40 cellular contexts compared by ENCODE assay signal in the genomic region with DNA sequence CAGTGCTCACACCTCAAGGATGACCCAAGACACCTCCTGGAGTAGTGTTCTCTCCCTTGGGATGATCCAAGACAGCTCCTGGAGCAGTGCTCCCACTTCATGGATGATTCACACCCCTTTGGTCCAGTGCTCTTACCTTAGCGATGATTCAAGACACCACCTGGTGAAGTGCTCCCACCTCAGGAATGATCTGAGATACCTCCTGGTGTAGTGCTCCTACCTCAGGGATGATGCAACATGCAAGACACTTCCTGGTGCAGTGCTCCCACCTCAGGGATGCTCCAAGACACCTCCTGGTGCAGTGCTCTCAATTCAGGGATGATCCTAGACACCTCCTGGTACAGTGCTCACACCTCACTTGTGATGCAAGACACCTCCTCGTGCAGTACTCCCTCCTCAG.
"Had no signal": no experiment of that assay in that cellular context is flagged by ENCODE, and none has a peak within 500 bp of the region (broad histone marks: within the 10 kb centered on the region; RNA-seq: fewer than 3 reads in every experiment).

No MANE protein-coding gene starts in this region.

- DNase-seq: activated B cell treated with CpG ODN at 0.5 μM for 24 hours; activated CD4-positive, alpha-beta memory T cell treated with anti-CD3 and anti-CD28 coated beads for 36 hours; activated CD4-positive, alpha-beta T cell treated with anti-CD3 and anti-CD28 coated beads for 4 hours; activated CD4-positive, alpha-beta T cell treated with anti-CD3 and anti-CD28 coated beads, Interleukin-2, amount 10 ng/mL, durations not matched to agents 24 days and 14 days; activated CD4-positive, alpha-beta T cell treated with anti-CD3 and anti-CD28 coated beads, Interleukin-2, amount 50 U/mL, for 1 hour; activated CD4-positive, alpha-beta T cell treated with anti-CD3 and anti-CD28 coated beads, Interleukin-2, amount 50 U/mL, for 4 hours; activated CD4-positive, CD25-positive, alpha-beta regulatory T cell treated with anti-CD3 and anti-CD28 coated beads, Interleukin-2, amount 50 U/mL, for 72 hours; activated CD8-positive, alpha-beta memory T cell treated with anti-CD3 and anti-CD28 coated beads, Interleukin-2, amount 50 U/mL, for 4 hours; activated CD8-positive, alpha-beta T cell treated with anti-CD3 and anti-CD28 coated beads for 36 hours; activated effector memory CD4-positive, alpha-beta T cell treated with anti-CD3 and anti-CD28 coated beads, Interleukin-2, amount 50 U/mL, for 16 hours; activated gamma-delta T cell treated with Interleukin-2 at 50 U/mL for 16 hours; activated naive CD4-positive, alpha-beta T cell; activated naive CD4-positive, alpha-beta T cell treated with anti-CD3 and anti-CD28 coated beads for 36 hours; activated naive CD4-positive, alpha-beta T cell treated with anti-CD3 and anti-CD28 coated beads, Interleukin-2, amount 50 U/mL, for 16 hours; activated naive CD8-positive, alpha-beta T cell treated with anti-CD3 and anti-CD28 coated beads for 36 hours; activated T-cell treated with anti-CD3 and anti-CD28 coated beads for 4 hours; activated T-cell treated with anti-CD3 and anti-CD28 coated beads, Interleukin-2, amount 50 U/mL, for 1 hour; activated T-cell treated with anti-CD3 and anti-CD28 coated beads, Interleukin-2, amount 50 U/mL, for 4 hours; activated T-cell treated with anti-CD3 and anti-CD28 coated beads, Interleukin-2, amount 50 U/mL, for 72 hours; adrenal gland; amniotic stem cell; aorta; body of pancreas; brain microvascular endothelial cell; caudate nucleus; cerebellar nuclear complex; T-helper 1 cell; T-helper 2 cell; T-helper 9 cell had no signal

- H3K36me3 ChIP-seq: adrenal gland, brain microvascular endothelial cell, breast epithelium, cardiac muscle cell had no signal

- H3K27ac Mint-ChIP-seq: activated B cell treated with CpG ODN at 0.5 μM for 24 hours; activated CD4-positive, alpha-beta memory T cell treated with anti-CD3 and anti-CD28 coated beads for 36 hours; activated CD4-positive, alpha-beta T cell treated with anti-CD3 and anti-CD28 coated beads, Interleukin-2, amount 10 ng/mL, durations not matched to agents 24 days and 14 days; activated CD8-positive, alpha-beta T cell treated with anti-CD3 and anti-CD28 coated beads for 36 hours; activated naive CD4-positive, alpha-beta T cell treated with anti-CD3 and anti-CD28 coated beads for 36 hours; activated naive CD4-positive, alpha-beta T cell treated with anti-CD3 and anti-CD28 coated beads, Interleukin-2, amount 50 U/mL, for 72 hours; activated naive CD8-positive, alpha-beta T cell treated with anti-CD3 and anti-CD28 coated beads for 36 hours; activated T-cell treated with anti-CD3 and anti-CD28 coated beads, Interleukin-2, amount 50 U/mL, for 72 hours; activated T-helper 1 cell treated with anti-CD3 and anti-CD28 coated beads, Interleukin-12 subunit alpha, Interleukin-12 subunit beta, Interleukin-2, Interleukin-4 antibody, amounts not matched to agents 30 ng/mL and 10 ng/mL and 1 ng/mL, durations not matched to agents 14 hours and 24 hours and 36 hours; activated T-helper 17 cell treated with anti-CD3 and anti-CD28 coated beads, Interleukin-2, amount 50 U/mL, for 72 hours; T-helper 1 cell treated with Interleukin-12 subunit alpha and Interleukin-12 subunit beta and Interleukin-4 antibody, amounts not matched to agents 30 μg/mL and 1 μg/mL, for 36 hours; T-helper 2 cell treated with Interferon-gamma antibody and Interleukin-4, amounts not matched to agents 5 μg/mL and 100 μg/mL, for 36 hours had no signal

- FAIRE-seq: astrocyte, TTC549 had no signal

- H3K4me3 ChIP-seq: adrenal gland, body of pancreas, breast epithelium, cardiac muscle cell had no signal

- H3K4me1 ChIP-seq: adrenal gland, body of pancreas, breast epithelium had no signal

- H3K36me3 Mint-ChIP-seq: activated CD4-positive, alpha-beta memory T cell treated with anti-CD3 and anti-CD28 coated beads for 36 hours; activated naive CD8-positive, alpha-beta T cell treated with anti-CD3 and anti-CD28 coated beads for 36 hours had no signal

- H3K27me3 Mint-ChIP-seq: activated CD4-positive, alpha-beta T cell treated with anti-CD3 and anti-CD28 coated beads, Interleukin-2, amount 10 ng/mL, durations not matched to agents 24 days and 14 days had no signal

- H3K27ac ChIP-seq: adrenal gland, body of pancreas, brain microvascular endothelial cell, breast epithelium, cardiac muscle cell, VCaP had no signal

- H3K4me3 Mint-ChIP-seq: activated B cell treated with CpG ODN at 0.5 μM for 24 hours; activated CD4-positive, alpha-beta memory T cell treated with anti-CD3 and anti-CD28 coated beads for 36 hours; activated CD4-positive, alpha-beta T cell treated with anti-CD3 and anti-CD28 coated beads, Interleukin-2, amount 10 ng/mL, durations not matched to agents 24 days and 14 days; activated CD8-positive, alpha-beta T cell treated with anti-CD3 and anti-CD28 coated beads for 36 hours; activated naive CD4-positive, alpha-beta T cell treated with anti-CD3 and anti-CD28 coated beads for 36 hours; activated naive CD8-positive, alpha-beta T cell treated with anti-CD3 and anti-CD28 coated beads for 36 hours; activated T-cell treated with anti-CD3 and anti-CD28 coated beads, Interleukin-2, amount 50 U/mL, for 4 hours; activated T-cell treated with anti-CD3 and anti-CD28 coated beads, Interleukin-2, amount 50 U/mL, for 72 hours; activated T-helper 1 cell treated with anti-CD3 and anti-CD28 coated beads, Interleukin-12 subunit alpha, Interleukin-12 subunit beta, Interleukin-2, Interleukin-4 antibody, amounts not matched to agents 30 ng/mL and 10 ng/mL and 1 ng/mL, durations not matched to agents 14 hours and 24 hours and 36 hours; activated T-helper 17 cell treated with anti-CD3 and anti-CD28 coated beads, Interleukin-2, amount 50 U/mL, for 72 hours; central memory CD8-positive, alpha-beta T cell; T-helper 1 cell treated with Interleukin-12 subunit alpha and Interleukin-12 subunit beta and Interleukin-4 antibody, amounts not matched to agents 30 μg/mL and 1 μg/mL, for 36 hours; T-helper 2 cell treated with Interferon-gamma antibody and Interleukin-4, amounts not matched to agents 5 μg/mL and 100 μg/mL, for 36 hours had no signal

- H3K27me3 ChIP-seq: body of pancreas, brain microvascular endothelial cell, breast epithelium, cardiac muscle cell had no signal

- H3K4me1 Mint-ChIP-seq: activated B cell treated with CpG ODN at 0.5 μM for 24 hours; activated CD4-positive, alpha-beta T cell treated with anti-CD3 and anti-CD28 coated beads, Interleukin-2, amount 10 ng/mL, durations not matched to agents 24 days and 14 days; activated naive CD8-positive, alpha-beta T cell treated with anti-CD3 and anti-CD28 coated beads for 36 hours; activated T-helper 17 cell treated with anti-CD3 and anti-CD28 coated beads, Interleukin-2, amount 50 U/mL, for 72 hours; central memory CD8-positive, alpha-beta T cell had no signal

- H3K9me3 Mint-ChIP-seq: activated CD4-positive, alpha-beta T cell treated with anti-CD3 and anti-CD28 coated beads, Interleukin-2, amount 10 ng/mL, durations not matched to agents 24 days and 14 days; activated T-helper 1 cell treated with anti-CD3 and anti-CD28 coated beads, Interleukin-12 subunit alpha, Interleukin-12 subunit beta, Interleukin-2, Interleukin-4 antibody, amounts not matched to agents 30 ng/mL and 10 ng/mL and 1 ng/mL, durations not matched to agents 14 hours and 24 hours and 36 hours; T-helper 2 cell treated with Interferon-gamma antibody and Interleukin-4, amounts not matched to agents 5 μg/mL and 100 μg/mL, for 36 hours had no signal

- ATAC-seq: activated CD8-positive, alpha-beta T cell treated with anti-CD3 and anti-CD28 coated beads for 36 hours; activated naive CD4-positive, alpha-beta T cell treated with anti-CD3 and anti-CD28 coated beads, Interleukin-2, amount 50 U/mL, for 72 hours; activated T-cell treated with anti-CD3 and anti-CD28 coated beads, Interleukin-2, amount 50 U/mL, for 4 hours; activated T-cell treated with anti-CD3 and anti-CD28 coated beads, Interleukin-2, amount 50 U/mL, for 72 hours; activated T-helper 17 cell treated with anti-CD3 and anti-CD28 coated beads, Interleukin-2, amount 50 U/mL, for 72 hours; body of pancreas had no signal
